2 cellular contexts compared by ENCODE assay signal in genomic region chr2:195660265-195660890, GRCh38.
TF ChIP-seq lines count a peak whose summit lies in the region.

No MANE protein-coding gene starts in this region.

TF ChIP-seq in GM23338, 12 proteins besides CTCF, POLR2A, EP300 and RAD21:
- TF ChIP-seq EZH2 (IDR thresholded peaks at IDR 0.05; ENCODE audit: low read depth, unreplicated experiment) (no peak), CREB1 (CRISPR knock-in tag; IDR thresholded peaks at IDR 0.05; ENCODE audit: low read depth) (no peak)

TF ChIP-seq in H1, 55 proteins besides CTCF, POLR2A, EP300 and RAD21:
- TF ChIP-seq CHD1 (IDR thresholded peaks at IDR 0.05; ENCODE audit: low read depth, low read length), result no peak
- TF ChIP-seq CHD7 (IDR thresholded peaks at IDR 0.05; ENCODE audit: insufficient replicate concordance, low read length), result peak; percentile 66
